Comparison of ENCODE assay signal across 10 cellular contexts in genomic region chr20:49568491-49569151, GRCh38. TPM values are rescaled to one million over a fixed set of nuclear protein-coding genes. Genes with fewer than 3 reads are reported as not detected.
DNase-seq lines count a peak whose midpoint lies in the region; ATAC-seq, FAIRE-seq and TF ChIP-seq lines count a peak whose summit lies in the region.
"Had no signal": no experiment of that assay in that cellular context is flagged by ENCODE, and none has a peak within 500 bp of the region (broad histone marks: within the 10 kb centered on the region; RNA-seq: fewer than 3 reads in every experiment).

No MANE protein-coding gene starts in this region.

- no peak for TF ChIP-seq RAD21 in K562 (CRISPR knock-in tag; conservative IDR thresholded peaks at IDR 0.05 in 1 of 2, IDR thresholded peaks at IDR 0.05 in 1 of 2)

- no peaks in the 10 kb centered on the region for H3K9me3 ChIP-seq in K562 (replicated peaks; ENCODE audit: control insufficient read depth, insufficient read depth, low read depth, low read length)
- H3K9me3 ChIP-seq in iPS-15b (ENCODE audit: control insufficient read depth, insufficient read depth, low read length), result no peaks in the 10 kb centered on the region

- TF ChIP-seq POLR2A in K562 (conservative IDR thresholded peaks at IDR 0.05), result no peak

- in situ Hi-C loops in K562 (cut with MboI), result no loop called here

- no peaks in the 10 kb centered on the region for H3K9me1 ChIP-seq in K562 (ENCODE audit: control insufficient read depth, insufficient read depth, low read length)

- no peaks in the 10 kb centered on the region for H3K36me3 ChIP-seq in K562 (ENCODE audit: control insufficient read depth, insufficient read depth, low read length)
- no peaks in the 10 kb centered on the region for H3K36me3 ChIP-seq in iPS-15b (ENCODE audit: control insufficient read depth, insufficient read depth, low read length)
- H3K36me3 ChIP-seq in rectal smooth muscle tissue (ENCODE audit: control insufficient read depth, insufficient read depth, low read length), result no peaks in the 10 kb centered on the region

- no peak overlapping the region for H2AFZ ChIP-seq in K562 (ENCODE audit: low read depth, low read length)

- POLR2A ChIA-PET in K562 (lab: Yijun Ruan, JAX) (interaction anchor here (0.5 kb wide), 1 partner anchor 298 kb away, joined by 3 read pairs; no protein-coding TSS in a partner anchor), GM10248 (lab: Yijun Ruan, JAX) (no interaction called here)

- H3K4me1 ChIP-seq in K562 (replicated peaks in 1 of 2; ENCODE audit: control insufficient read depth in 2 of 2, insufficient read depth in 2 of 2, low read length in 2 of 2) (peaks cover 0 to 6% of the 10 kb centered on the region in 2 experiments; a peak in 2 of 5 replicates), iPS-15b (ENCODE audit: control insufficient read depth, insufficient read depth, low read length) (peaks cover 28% of the 10 kb centered on the region), rectal smooth muscle tissue (ENCODE audit: control insufficient read depth, insufficient read depth, low read length) (peaks cover 5% of the 10 kb centered on the region)

- FAIRE-seq in HTR-8/SVneo (lab: Jason Lieb, UNC), result peak; percentile 20
- no peak for FAIRE-seq in K562 (lab: Jason Lieb, UNC)

- CTCF ChIA-PET in K562 (lab: Yijun Ruan, JAX; ENCODE audit: low intra/inter-chr PET ratio) (no interaction called here), GM10248 (lab: Yijun Ruan, JAX) (interaction anchor here (1.0 to 1.7 kb wide), 2 partner anchors 27 to 40 kb away, joined by 4 to 6 read pairs; no protein-coding TSS in a partner anchor)

- TF ChIP-seq EP300 in K562 (IDR thresholded peaks at IDR 0.05; ENCODE audit: low read length), result no peak

- H3K9ac ChIP-seq in K562 (ENCODE audit: insufficient read depth in 1 of 2, low read depth in 2 of 2, low read length in 2 of 2) (no peak overlapping the region), iPS-15b (ENCODE audit: low read depth, low read length) (peak overlapping the region; percentile 73), rectal smooth muscle tissue (ENCODE audit: low read length) (no peak overlapping the region)

- H3K4me3 ChIP-seq in K562 (no peak overlapping the region), iPS-15b (ENCODE audit: low read depth, low read length) (peak overlapping the region; percentile 70), rectal smooth muscle tissue (ENCODE audit: low read length) (no peak overlapping the region)

- H3K27me3 ChIP-seq in K562 (ENCODE audit: control insufficient read depth in 2 of 2, insufficient read depth in 2 of 2, low read length in 2 of 2) (peaks cover 42 to 63% of the 10 kb centered on the region in 2 experiments; a peak in 4 of 5 replicates), iPS-15b (ENCODE audit: control insufficient read depth, insufficient read depth, low read length) (no peaks in the 10 kb centered on the region), rectal smooth muscle tissue (ENCODE audit: control insufficient read depth, insufficient read depth, low read length) (peaks cover 14% of the 10 kb centered on the region)

- H3K4me2 ChIP-seq in K562 (ENCODE audit: insufficient read depth, low read length), result no peak overlapping the region

- BruUV-seq in K562 (replicated peaks; lab: Mats Ljungman, UMichigan), result no TSS peak

- no peak overlapping the region for H3K27ac ChIP-seq in K562 (ENCODE audit: extremely low read depth, low read depth, low read length)
- peak overlapping the region; percentile 24 for H3K27ac ChIP-seq in rectal smooth muscle tissue (ENCODE audit: low read depth, low read length)

- WGBS in K562 (ENCODE audit: insufficient coverage, low coverage, missing lambda C conversion rate), result 17% methylated on average over 12 of the region's 14 CpGs

- no peak for TF ChIP-seq CTCF in K562 (IDR thresholded peaks at IDR 0.05 in 2 of 3, conservative IDR thresholded peaks at IDR 0.05 in 1 of 3; ENCODE audit: insufficient read depth in 2 of 3, low read depth in 1 of 3, low read length in 3 of 3)
- no peak for TF ChIP-seq CTCF in GM10248 (IDR thresholded peaks at IDR 0.05; ENCODE audit: control extremely low read depth, extremely low read depth, low read depth, missing control alignments)

- peaks cover 10% of the 10 kb centered on the region; the same call in 1 of the 2 replicates for H4K20me1 ChIP-seq in K562 (replicated peaks; ENCODE audit: control insufficient read depth, insufficient read depth, low read length)

- intact Hi-C loops in K562 (cut with micrococcal nuclease), result no loop called here

- no peak for ATAC-seq in K562

- no peaks in the 10 kb centered on the region for H3K79me2 ChIP-seq in K562 (ENCODE audit: control insufficient read depth, insufficient read depth, low read length)

- no peak for DNase-seq in HTR-8/SVneo (ENCODE audit: insufficient read length, low spot score)
- no peak for DNase-seq in K562 (ENCODE audit: extremely low read depth in 1 of 4, low spot score in 3 of 4)
- DNase-seq in NCI-H2029 (lab: John Stamatoyannopoulos, UW), result no peak
- no peak for DNase-seq in cerebellum (ENCODE audit: low spot score)
- DNase-seq in germinal center (ENCODE audit: low spot score), result no peak
- DNase-seq in GM10248 (ENCODE audit: extremely low spot score), result no peak
- DNase-seq: activated CD4-positive, alpha-beta T cell treated with anti-CD3 and anti-CD28 coated beads for 1 hour; stimulated activated CD4-positive, alpha-beta T cell treated with anti-CD3 and anti-CD28 coated beads, Interleukin-4, amount 100 ng/mL, for 24 hours had no signal

TF ChIP-seq in K562, 482 proteins besides CTCF, POLR2A, EP300 and RAD21:
- TF ChIP-seq ZNF263 (CRISPR knock-in tag; IDR thresholded peaks at IDR 0.05; ENCODE audit: borderline replicate concordance) (peak; percentile 43; the same call in 1 of the 2 replicates), ZNF668 (CRISPR knock-in tag; IDR thresholded peaks at IDR 0.05) (no peak), CLOCK (CRISPR knock-in tag; IDR thresholded peaks at IDR 0.05; ENCODE audit: borderline replicate concordance) (no peak)

RNA-seq across cellular contexts. Expression of gene PTGIS, which starts 0.7 kb away (rescaled TPM):
- total RNA-seq in K562 (2011; cell fraction: chromatin; rRNA removed; ENCODE audit: low replicate concordance), result not detected in 2 replicates
- total RNA-seq in K562 (2011; cell fraction: nucleolus; rRNA removed), result not detected in 2 replicates
- total RNA-seq in K562 (2011; cell fraction: nucleoplasm; rRNA removed), result not detected in 2 replicates
- total RNA-seq in K562 (2014; rRNA removed), result not detected in 2 replicates
- not detected in 2 replicates for total RNA-seq in K562 (2014; rRNA removed; fragmentation: Illumina TruSeq; extraction: Trizol)
- not detected in 2 replicates for total RNA-seq in K562 (2015; rRNA removed; fragmentation: Illumina TruSeq; extraction: Trizol)
- 0.16 TPM in 1 of 2 replicates, not detected in the other for total RNA-seq in K562 (2021)
- polyA plus RNA-seq in K562 (2011; rRNA removed), result not detected in 2 replicates
- 0.01 TPM in 1 of 2 replicates, not detected in the other for polyA plus RNA-seq in K562 (2011; cell fraction: cytosol; rRNA removed)
- polyA plus RNA-seq in K562 (2011; cell fraction: nucleus; rRNA removed), result not detected in 2 replicates
- polyA plus RNA-seq in K562 (2012), result not detected in 2 replicates
- not detected in 2 replicates for polyA plus RNA-seq in K562 (2014; fragmentation: Illumina TruSeq; extraction: Trizol)
- not detected for polyA plus RNA-seq in K562 (2014; fragmentation: Nextera tagmentation; extraction: Ambion mirVana)
- polyA plus RNA-seq in K562 (2014; rRNA removed), result not detected in 2 replicates
- polyA minus RNA-seq in K562 (2011; rRNA and poly(A)+ RNA removed), result not detected in 2 replicates
- not detected in 2 replicates for polyA minus RNA-seq in K562 (2011; cell fraction: cytosol; rRNA and poly(A)+ RNA removed)
- polyA minus RNA-seq in K562 (2011; cell fraction: nucleus; rRNA and poly(A)+ RNA removed), result not detected in 2 replicates
- total RNA-seq in cerebellum, result 9.7 TPM
